ENCODE assay signal across 8 cellular contexts in genomic region chr11:58286249-58286648, GRCh38. TPM values are rescaled to one million over a fixed set of nuclear protein-coding genes. Genes with fewer than 3 reads are reported as not detected.
DNase-seq lines count a peak whose midpoint lies in the region; ATAC-seq and TF ChIP-seq lines count a peak whose summit lies in the region.

No MANE protein-coding gene starts in this region.

- peaks cover 10% of the 10 kb centered on the region for H3K27me3 Mint-ChIP-seq in activated T-helper 17 cell treated with anti-CD3 and anti-CD28 coated beads, Interleukin-2, amount 50 U/mL, for 72 hours

- TF ChIP-seq RAD21 in Ishikawa (IDR thresholded peaks at IDR 0.05; ENCODE audit: low read depth): peak; percentile 44

- intact Hi-C loops in left colon (cut with DNase I, micrococcal nuclease): no loop called here

- peak; percentile 9 for DNase-seq in GM04504 (ENCODE audit: low read depth)
- DNase-seq in left colon: no peak
- DNase-seq in stimulated activated CD4-positive, alpha-beta T cell treated with anti-CD3 and anti-CD28 coated beads, Interleukin-1b, Interleukin-23, amount 100 ng/mL, for 48 hours: no peak
- no peak for DNase-seq in activated T-cell treated with anti-CD3 and anti-CD28 coated beads, Interleukin-2, amount 50 U/mL, for 48 hours
- DNase-seq in activated CD8-positive, alpha-beta memory T cell treated with anti-CD3 and anti-CD28 coated beads, Interleukin-2, amount 50 U/mL, for 4 hours: no peak

- ATAC-seq in GM21360 (IDR thresholded peaks at IDR 0.05; ENCODE audit: unreplicated experiment) (peak; percentile 88), left colon (peak; percentile 99)
- ATAC-seq in activated T-helper 17 cell treated with anti-CD3 and anti-CD28 coated beads, Interleukin-2, amount 50 U/mL, for 72 hours (replicated peaks): peak; percentile 24

- TF ChIP-seq EP300 in Ishikawa (IDR thresholded peaks at IDR 0.05; ENCODE audit: borderline replicate concordance): no peak

- H3K9me3 Mint-ChIP-seq in activated T-helper 17 cell treated with anti-CD3 and anti-CD28 coated beads, Interleukin-2, amount 50 U/mL, for 72 hours: no peaks in the 10 kb centered on the region

- no peak overlapping the region for H3K4me3 Mint-ChIP-seq in activated T-helper 17 cell treated with anti-CD3 and anti-CD28 coated beads, Interleukin-2, amount 50 U/mL, for 72 hours

- no peaks in the 10 kb centered on the region for H3K36me3 Mint-ChIP-seq in activated T-helper 17 cell treated with anti-CD3 and anti-CD28 coated beads, Interleukin-2, amount 50 U/mL, for 72 hours (ENCODE audit: low read depth)

- no peak overlapping the region for H3K27ac Mint-ChIP-seq in activated T-helper 17 cell treated with anti-CD3 and anti-CD28 coated beads, Interleukin-2, amount 50 U/mL, for 72 hours

- H3K4me1 Mint-ChIP-seq in activated T-helper 17 cell treated with anti-CD3 and anti-CD28 coated beads, Interleukin-2, amount 50 U/mL, for 72 hours: no peaks in the 10 kb centered on the region

TF ChIP-seq in Ishikawa, 13 proteins besides CTCF, POLR2A, EP300 and RAD21:
- TF ChIP-seq ZBTB7A (IDR thresholded peaks at IDR 0.05; ENCODE audit: low read depth) (no peak), YY1 (IDR thresholded peaks at IDR 0.05; ENCODE audit: low read depth) (no peak), TEAD4 (IDR thresholded peaks at IDR 0.05) (no peak), NFIC (IDR thresholded peaks at IDR 0.05) (no peak), CEBPB (IDR thresholded peaks at IDR 0.05) (no peak), USF1 (IDR thresholded peaks at IDR 0.05) (no peak), CREB1 (IDR thresholded peaks at IDR 0.05; ENCODE audit: low read depth) (no peak), FOXM1 (IDR thresholded peaks at IDR 0.05; ENCODE audit: borderline replicate concordance, low read depth) (no peak), TCF12 (IDR thresholded peaks at IDR 0.05; ENCODE audit: low read depth) (no peak), EGR1 (IDR thresholded peaks at IDR 0.05) (no peak), TAF1 (IDR thresholded peaks at IDR 0.05; ENCODE audit: low read depth) (no peak)
- TF ChIP-seq, protein P1, sequence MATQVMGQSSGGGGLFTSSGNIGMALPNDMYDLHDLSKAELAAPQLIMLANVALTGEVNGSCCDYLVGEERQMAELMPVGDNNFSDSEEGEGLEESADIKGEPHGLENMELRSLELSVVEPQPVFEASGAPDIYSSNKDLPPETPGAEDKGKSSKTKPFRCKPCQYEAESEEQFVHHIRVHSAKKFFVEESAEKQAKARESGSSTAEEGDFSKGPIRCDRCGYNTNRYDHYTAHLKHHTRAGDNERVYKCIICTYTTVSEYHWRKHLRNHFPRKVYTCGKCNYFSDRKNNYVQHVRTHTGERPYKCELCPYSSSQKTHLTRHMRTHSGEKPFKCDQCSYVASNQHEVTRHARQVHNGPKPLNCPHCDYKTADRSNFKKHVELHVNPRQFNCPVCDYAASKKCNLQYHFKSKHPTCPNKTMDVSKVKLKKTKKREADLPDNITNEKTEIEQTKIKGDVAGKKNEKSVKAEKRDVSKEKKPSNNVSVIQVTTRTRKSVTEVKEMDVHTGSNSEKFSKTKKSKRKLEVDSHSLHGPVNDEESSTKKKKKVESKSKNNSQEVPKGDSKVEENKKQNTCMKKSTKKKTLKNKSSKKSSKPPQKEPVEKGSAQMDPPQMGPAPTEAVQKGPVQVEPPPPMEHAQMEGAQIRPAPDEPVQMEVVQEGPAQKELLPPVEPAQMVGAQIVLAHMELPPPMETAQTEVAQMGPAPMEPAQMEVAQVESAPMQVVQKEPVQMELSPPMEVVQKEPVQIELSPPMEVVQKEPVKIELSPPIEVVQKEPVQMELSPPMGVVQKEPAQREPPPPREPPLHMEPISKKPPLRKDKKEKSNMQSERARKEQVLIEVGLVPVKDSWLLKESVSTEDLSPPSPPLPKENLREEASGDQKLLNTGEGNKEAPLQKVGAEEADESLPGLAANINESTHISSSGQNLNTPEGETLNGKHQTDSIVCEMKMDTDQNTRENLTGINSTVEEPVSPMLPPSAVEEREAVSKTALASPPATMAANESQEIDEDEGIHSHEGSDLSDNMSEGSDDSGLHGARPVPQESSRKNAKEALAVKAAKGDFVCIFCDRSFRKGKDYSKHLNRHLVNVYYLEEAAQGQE (IDR thresholded peaks at IDR 0.05; ENCODE audit: low read depth): no peak
- TF ChIP-seq, protein P2, sequence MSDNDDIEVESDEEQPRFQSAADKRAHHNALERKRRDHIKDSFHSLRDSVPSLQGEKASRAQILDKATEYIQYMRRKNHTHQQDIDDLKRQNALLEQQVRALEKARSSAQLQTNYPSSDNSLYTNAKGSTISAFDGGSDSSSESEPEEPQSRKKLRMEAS (IDR thresholded peaks at IDR 0.05): no peak

RNA-seq across cellular contexts. Expression of gene OR10W1, which starts 18.2 kb away (rescaled TPM):
- not detected for total RNA-seq in activated T-helper 17 cell treated with anti-CD3 and anti-CD28 coated beads, Interleukin-2, amount 50 U/mL, for 72 hours
- not detected for total RNA-seq in left colon

RNA-seq across cellular contexts. Expression of gene OR10Q1, which starts 57.5 kb away (rescaled TPM):
- not detected for total RNA-seq in activated T-helper 17 cell treated with anti-CD3 and anti-CD28 coated beads, Interleukin-2, amount 50 U/mL, for 72 hours
- total RNA-seq in left colon: under 1 TPM in 1 of 2 donors, not detected in 1; 0.27 TPM

Comparison
In these comparisons a context has a peak if more than half of its experiments do, and no peak if none do; other contexts are left out.
1. ATAC-seq: peak in every context shown above with its lines; median percentile 99 in left colon; 88 in GM21360; 24 in activated T-helper 17 cell treated with anti-CD3 and anti-CD28 coated beads, Interleukin-2, amount 50 U/mL, for 72 hours.